Comparison of ENCODE assay signal across 21 cellular contexts in the genomic region with DNA sequence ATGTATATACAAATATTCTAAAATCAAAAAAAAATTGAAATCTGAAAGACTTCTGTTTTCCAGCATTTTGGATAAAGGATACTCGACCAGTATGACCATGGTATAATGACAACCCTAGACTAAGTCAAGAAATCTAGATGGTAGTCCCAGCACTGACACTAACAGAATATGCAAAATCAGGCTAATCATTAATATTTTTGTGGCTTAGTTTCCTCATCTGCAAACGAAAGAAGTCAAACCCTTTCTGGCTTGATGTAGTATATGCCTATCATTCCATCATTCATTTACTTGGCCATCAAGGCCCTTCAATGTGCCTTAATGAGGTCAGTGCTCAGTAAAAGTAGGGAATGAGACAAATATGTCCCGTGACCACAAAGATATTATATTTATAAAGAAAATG.
DNase-seq lines count a peak whose midpoint lies in the region; ATAC-seq, FAIRE-seq and TF ChIP-seq lines count a peak whose summit lies in the region.
"Had no signal": no experiment of that assay in that cellular context is flagged by ENCODE, and none has a peak within 500 bp of the region (broad histone marks: within the 10 kb centered on the region; RNA-seq: fewer than 3 reads in every experiment).

No MANE protein-coding gene starts in this region.

- RAD21 ChIA-PET in GM12878 (lab: Charles Lee; ENCODE audit: unreplicated experiment) = no interaction called here

- no peak overlapping the region for H3K4me2 ChIP-seq in GM12878 (ENCODE audit: control insufficient read depth, insufficient read depth)

- 0% methylated on average over 3 of the region's 3 CpGs for WGBS in GM12878 (ENCODE audit: insufficient coverage, insufficient replicate concordance, low lambda C conversion rate, missing lambda C conversion rate)

- SMC1A ChIA-PET in GM12878 (lab: Charles Lee; ENCODE audit: uncharacterized antibody, unreplicated experiment) = no interaction called here

- no peaks in the 10 kb centered on the region for H3K9me3 ChIP-seq in GM12878 (replicated peaks; ENCODE audit: control insufficient read depth, insufficient read depth, low read length)
- no peaks in the 10 kb centered on the region for H3K9me3 ChIP-seq in CD4-positive, alpha-beta T cell (ENCODE audit: control insufficient read depth, low read length)
- no peaks in the 10 kb centered on the region for H3K9me3 ChIP-seq in CD4-positive, alpha-beta memory T cell (ENCODE audit: control insufficient read depth in 1 of 2, low read length in 2 of 2)
- H3K9me3 ChIP-seq: HAP-1 had no signal

- intact Hi-C loops in GM12878 (cut with micrococcal nuclease; ENCODE audit: unreplicated experiment) = no loop called here
- intact Hi-C loops in CD4-positive, alpha-beta T cell (cut with DNase I, micrococcal nuclease) = no loop called here
- intact Hi-C loops in CD4-positive, alpha-beta memory T cell (cut with micrococcal nuclease) = no loop called here

- no peaks in the 10 kb centered on the region for H3K4me1 ChIP-seq in GM12878 (ENCODE audit: control insufficient read depth, insufficient read depth, low read length)
- no peaks in the 10 kb centered on the region for H3K4me1 ChIP-seq in CD4-positive, alpha-beta memory T cell (ENCODE audit: insufficient read depth, low read length)
- H3K4me1 ChIP-seq: HAP-1 had no signal

- H3K27me3 ChIP-seq in GM12878 (replicated peaks in 1 of 2; ENCODE audit: control insufficient read depth in 2 of 2, insufficient read depth in 2 of 2, low read length in 1 of 2) = no peaks in the 10 kb centered on the region; a peak in 1 of 4 replicates
- H3K27me3 ChIP-seq in CD4-positive, alpha-beta T cell (ENCODE audit: control insufficient read depth, insufficient read depth, low read length) = no peaks in the 10 kb centered on the region
- H3K27me3 ChIP-seq in CD4-positive, alpha-beta memory T cell (ENCODE audit: insufficient read depth, low read length) = no peaks in the 10 kb centered on the region

- TF ChIP-seq POLR2A in GM12878 (IDR thresholded peaks at IDR 0.05; ENCODE audit: low read depth, low read length) = no peak

- no peaks in the 10 kb centered on the region for H3K36me3 ChIP-seq in GM12878 (ENCODE audit: control insufficient read depth in 2 of 2, insufficient read depth in 2 of 2, low read length in 1 of 2)
- H3K36me3 ChIP-seq in CD4-positive, alpha-beta memory T cell (ENCODE audit: insufficient read depth, low read length) = no peaks in the 10 kb centered on the region
- H3K36me3 ChIP-seq: HAP-1 had no signal

- POLR2A ChIA-PET in GM12878 (lab: Charles Lee) = no interaction called here
- POLR2A ChIA-PET in CD4-positive, alpha-beta T cell (lab: Charles Lee) = no interaction called here
- POLR2A ChIA-PET in CD4-positive, alpha-beta memory T cell (lab: Charles Lee; ENCODE audit: partially characterized antibody) = no interaction called here

- no peak for TF ChIP-seq RAD21 in GM12878 (IDR thresholded peaks at IDR 0.05; ENCODE audit: insufficient read depth, low read depth, low read length)

- TF ChIP-seq CTCF in GM12878 (IDR thresholded peaks at IDR 0.05 in 2 of 3, conservative IDR thresholded peaks at IDR 0.05 in 1 of 3; ENCODE audit: control insufficient read depth in 2 of 3, extremely low read depth in 1 of 3, insufficient read depth in 1 of 3, low read depth in 3 of 3, low read length in 3 of 3) = no peak
- no peak for TF ChIP-seq CTCF in CD4-positive, alpha-beta T cell (IDR thresholded peaks at IDR 0.05)

- no peak overlapping the region for H3K27ac Mint-ChIP-seq in CD4-positive, alpha-beta T cell
- H3K27ac Mint-ChIP-seq in CD4-positive, alpha-beta memory T cell = no peak overlapping the region
- H3K27ac Mint-ChIP-seq: CD8-positive, alpha-beta T cell had no signal

- H3K27me3 Mint-ChIP-seq in CD4-positive, alpha-beta T cell = no peaks in the 10 kb centered on the region
- H3K27me3 Mint-ChIP-seq in CD4-positive, alpha-beta memory T cell = peaks cover 0 to 5% of the 10 kb centered on the region in 2 donors

- H3K9me3 Mint-ChIP-seq in CD4-positive, alpha-beta T cell = peaks cover 2% of the 10 kb centered on the region
- peaks cover 0 to 9% (median under 1%) of the 10 kb centered on the region in 8 donors for H3K9me3 Mint-ChIP-seq in CD4-positive, alpha-beta memory T cell
- H3K9me3 Mint-ChIP-seq: CD8-positive, alpha-beta T cell had no signal

- CTCF ChIA-PET in GM12878 (lab: Yijun Ruan, JAX) = interaction anchor here (0.8 kb wide), 1 partner anchor 14 kb away, joined by 4 read pairs; no protein-coding TSS in a partner anchor
- CTCF ChIA-PET in CD4-positive, alpha-beta T cell (lab: Charles Lee) = no interaction called here
- CTCF ChIA-PET in CD4-positive, alpha-beta memory T cell (lab: Charles Lee; ENCODE audit: partially characterized antibody) = no interaction called here

- no peak overlapping the region for H3K9ac ChIP-seq in GM12878 (ENCODE audit: control insufficient read depth, insufficient read depth, low read length)

- ATAC-seq in GM18907 (IDR thresholded peaks at IDR 0.05; ENCODE audit: unreplicated experiment) (peak; percentile 75), GM21529 (IDR thresholded peaks at IDR 0.05; ENCODE audit: unreplicated experiment) (peak; percentile 51), HG03097 (IDR thresholded peaks at IDR 0.05; ENCODE audit: low FRiP score, unreplicated experiment) (peak; percentile 47), GM12878 (peak; percentile 52)
- ATAC-seq in CD4-positive, alpha-beta T cell (ENCODE audit: poor library complexity) = no peak
- ATAC-seq: CD8-positive, alpha-beta T cell had no signal

- H3K4me3 ChIP-seq in GM12878 = no peak overlapping the region
- no peak overlapping the region for H3K4me3 ChIP-seq in CD4-positive, alpha-beta memory T cell (ENCODE audit: low read length in 2 of 2)
- H3K4me3 ChIP-seq: HAP-1, SK-N-MC had no signal

- H3K36me3 Mint-ChIP-seq in CD4-positive, alpha-beta T cell (ENCODE audit: low read depth) = no peaks in the 10 kb centered on the region
- H3K36me3 Mint-ChIP-seq in CD4-positive, alpha-beta memory T cell = no peaks in the 10 kb centered on the region
- H3K36me3 Mint-ChIP-seq: CD8-positive, alpha-beta T cell had no signal

- no peaks in the 10 kb centered on the region for H3K4me1 Mint-ChIP-seq in CD4-positive, alpha-beta T cell (ENCODE audit: low read depth)
- H3K4me1 Mint-ChIP-seq in CD4-positive, alpha-beta memory T cell = no peaks in the 10 kb centered on the region

- DNase-seq in GM12878 (ENCODE audit: low read depth, low spot score) = no peak
- no peak for DNase-seq in NCI-H345 (lab: John Stamatoyannopoulos, UW)
- DNase-seq in CD4-positive, alpha-beta T cell = no peak
- no peak for DNase-seq in CD4-positive, alpha-beta memory T cell
- DNase-seq: CD8-positive, alpha-beta T cell; DMS53; KBM-7; NCI-H1105 treated with DMSO at 0.1 percent for 48 hours; NCI-H187; NCI-H2227 treated with DMSO at 0.1 percent for 48 hours; OCI-M1; SHP77 had no signal

- FAIRE-seq in GM12878 (lab: Jason Lieb, UNC) = no peak
- FAIRE-seq: A204.1, GM12891, GM18507, GM19239 had no signal

- TF ChIP-seq EP300 in GM12878 (IDR thresholded peaks at IDR 0.05; ENCODE audit: borderline replicate concordance in 1 of 2, control insufficient read depth in 1 of 2, low read depth in 2 of 2, low read length in 2 of 2) = no peak

- no peak overlapping the region for H3K27ac ChIP-seq in GM12878 (ENCODE audit: control insufficient read depth, insufficient read depth)
- no peak overlapping the region for H3K27ac ChIP-seq in CD4-positive, alpha-beta T cell (ENCODE audit: low read depth, low read length)
- no peak overlapping the region for H3K27ac ChIP-seq in CD4-positive, alpha-beta memory T cell (ENCODE audit: low read depth, low read length)
- H3K27ac ChIP-seq: SK-N-MC had no signal

- H2AFZ ChIP-seq in GM12878 (ENCODE audit: control insufficient read depth, low read depth, low read length) = no peak overlapping the region

- in situ Hi-C loops in GM12878 (cut with MboI) = no loop called here

- H4K20me1 ChIP-seq in GM12878 (ENCODE audit: control insufficient read depth, insufficient read depth) = no peaks in the 10 kb centered on the region

- H3K79me2 ChIP-seq in GM12878 (ENCODE audit: control insufficient read depth, insufficient read depth, low read length) = no peaks in the 10 kb centered on the region

- no peak overlapping the region for H3K4me3 Mint-ChIP-seq in CD4-positive, alpha-beta T cell
- H3K4me3 Mint-ChIP-seq in CD4-positive, alpha-beta memory T cell = no peak overlapping the region
- H3K4me3 Mint-ChIP-seq: CD8-positive, alpha-beta T cell had no signal

- BruUV-seq in GM12878 (replicated peaks; lab: Mats Ljungman, UMichigan) = no TSS peak

TF ChIP-seq in GM12878, 131 proteins besides CTCF, POLR2A, EP300 and RAD21 (continues in another document):
- TF ChIP-seq, protein P1, sequence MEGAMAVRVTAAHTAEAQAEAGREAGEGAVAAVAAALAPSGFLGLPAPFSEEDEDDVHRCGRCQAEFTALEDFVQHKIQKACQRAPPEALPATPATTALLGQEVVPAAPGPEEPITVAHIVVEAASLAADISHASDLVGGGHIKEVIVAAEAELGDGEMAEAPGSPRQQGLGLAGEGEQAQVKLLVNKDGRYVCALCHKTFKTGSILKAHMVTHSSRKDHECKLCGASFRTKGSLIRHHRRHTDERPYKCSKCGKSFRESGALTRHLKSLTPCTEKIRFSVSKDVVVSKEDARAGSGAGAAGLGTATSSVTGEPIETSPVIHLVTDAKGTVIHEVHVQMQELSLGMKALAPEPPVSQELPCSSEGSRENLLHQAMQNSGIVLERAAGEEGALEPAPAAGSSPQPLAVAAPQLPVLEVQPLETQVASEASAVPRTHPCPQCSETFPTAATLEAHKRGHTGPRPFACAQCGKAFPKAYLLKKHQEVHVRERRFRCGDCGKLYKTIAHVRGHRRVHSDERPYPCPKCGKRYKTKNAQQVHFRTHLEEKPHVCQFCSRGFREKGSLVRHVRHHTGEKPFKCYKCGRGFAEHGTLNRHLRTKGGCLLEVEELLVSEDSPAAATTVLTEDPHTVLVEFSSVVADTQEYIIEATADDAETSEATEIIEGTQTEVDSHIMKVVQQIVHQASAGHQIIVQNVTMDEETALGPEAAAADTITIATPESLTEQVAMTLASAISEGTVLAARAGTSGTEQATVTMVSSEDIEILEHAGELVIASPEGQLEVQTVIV (IDR thresholded peaks at IDR 0.05; ENCODE audit: borderline replicate concordance, partially characterized antibody) = no peak
- TF ChIP-seq PAX8 (IDR thresholded peaks at IDR 0.05) = no peak
